Comparison of ENCODE assay signal across 2 cellular contexts in the genomic region with DNA sequence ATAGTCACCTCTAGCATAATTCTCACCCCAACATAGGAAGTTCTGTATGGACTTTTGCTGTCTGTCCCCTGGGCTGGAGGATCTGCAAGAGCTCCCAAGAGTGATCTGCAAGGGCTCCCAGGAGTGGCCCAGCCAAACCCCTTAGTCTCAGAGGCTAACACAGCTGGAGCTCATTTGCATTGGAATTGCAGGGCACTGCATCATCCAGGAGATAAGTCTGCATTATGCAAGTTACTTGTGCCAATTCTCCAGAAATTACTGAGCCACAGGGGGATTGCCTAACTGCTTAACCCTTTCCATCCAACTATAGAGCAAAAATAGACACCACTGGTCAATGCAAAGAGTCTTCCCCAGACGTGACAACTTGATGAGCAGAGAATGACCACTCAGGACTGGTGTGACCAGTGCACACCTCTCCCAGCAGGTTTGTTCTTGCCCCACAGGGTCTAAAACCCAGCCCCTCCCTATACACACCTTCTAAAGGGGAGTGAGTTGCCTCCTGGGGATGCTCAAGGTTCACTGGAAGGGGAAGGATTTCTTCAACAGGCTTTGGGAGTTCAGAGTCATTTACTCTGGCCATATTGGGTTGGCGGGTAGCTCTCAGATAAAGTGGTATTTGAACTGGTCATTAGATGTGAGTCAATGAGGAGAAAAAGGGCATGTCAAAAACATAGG.
A peak's percentile ranks its signal among the peaks of the same experiment; 100 is the strongest.
TF ChIP-seq lines count a peak whose summit lies in the region.

No MANE protein-coding gene starts in this region.

TF ChIP-seq in SK-N-SH treated with all-trans-retinoic acid at 6 μM for 48 hours, 23 proteins besides CTCF, POLR2A, EP300 and RAD21:
- TF ChIP-seq TCF4 (CRISPR knock-in tag; IDR thresholded peaks at IDR 0.05; ENCODE audit: borderline replicate concordance) (peak; percentile 60), RARB (CRISPR knock-in tag; IDR thresholded peaks at IDR 0.05) (no peak), ISL1 (CRISPR knock-in tag; IDR thresholded peaks at IDR 0.05) (peak; percentile 30)
- TF ChIP-seq, protein P1, sequence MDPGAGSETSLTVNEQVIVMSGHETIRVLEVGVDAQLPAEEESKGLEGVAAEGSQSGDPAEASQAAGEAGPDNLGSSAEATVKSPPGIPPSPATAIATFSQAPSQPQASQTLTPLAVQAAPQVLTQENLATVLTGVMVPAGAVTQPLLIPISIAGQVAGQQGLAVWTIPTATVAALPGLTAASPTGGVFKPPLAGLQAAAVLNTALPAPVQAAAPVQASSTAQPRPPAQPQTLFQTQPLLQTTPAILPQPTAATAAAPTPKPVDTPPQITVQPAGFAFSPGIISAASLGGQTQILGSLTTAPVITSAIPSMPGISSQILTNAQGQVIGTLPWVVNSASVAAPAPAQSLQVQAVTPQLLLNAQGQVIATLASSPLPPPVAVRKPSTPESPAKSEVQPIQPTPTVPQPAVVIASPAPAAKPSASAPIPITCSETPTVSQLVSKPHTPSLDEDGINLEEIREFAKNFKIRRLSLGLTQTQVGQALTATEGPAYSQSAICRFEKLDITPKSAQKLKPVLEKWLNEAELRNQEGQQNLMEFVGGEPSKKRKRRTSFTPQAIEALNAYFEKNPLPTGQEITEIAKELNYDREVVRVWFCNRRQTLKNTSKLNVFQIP (CRISPR knock-in tag; IDR thresholded peaks at IDR 0.05; ENCODE audit: borderline replicate concordance, low read depth), result no peak
- TF ChIP-seq, protein P2, sequence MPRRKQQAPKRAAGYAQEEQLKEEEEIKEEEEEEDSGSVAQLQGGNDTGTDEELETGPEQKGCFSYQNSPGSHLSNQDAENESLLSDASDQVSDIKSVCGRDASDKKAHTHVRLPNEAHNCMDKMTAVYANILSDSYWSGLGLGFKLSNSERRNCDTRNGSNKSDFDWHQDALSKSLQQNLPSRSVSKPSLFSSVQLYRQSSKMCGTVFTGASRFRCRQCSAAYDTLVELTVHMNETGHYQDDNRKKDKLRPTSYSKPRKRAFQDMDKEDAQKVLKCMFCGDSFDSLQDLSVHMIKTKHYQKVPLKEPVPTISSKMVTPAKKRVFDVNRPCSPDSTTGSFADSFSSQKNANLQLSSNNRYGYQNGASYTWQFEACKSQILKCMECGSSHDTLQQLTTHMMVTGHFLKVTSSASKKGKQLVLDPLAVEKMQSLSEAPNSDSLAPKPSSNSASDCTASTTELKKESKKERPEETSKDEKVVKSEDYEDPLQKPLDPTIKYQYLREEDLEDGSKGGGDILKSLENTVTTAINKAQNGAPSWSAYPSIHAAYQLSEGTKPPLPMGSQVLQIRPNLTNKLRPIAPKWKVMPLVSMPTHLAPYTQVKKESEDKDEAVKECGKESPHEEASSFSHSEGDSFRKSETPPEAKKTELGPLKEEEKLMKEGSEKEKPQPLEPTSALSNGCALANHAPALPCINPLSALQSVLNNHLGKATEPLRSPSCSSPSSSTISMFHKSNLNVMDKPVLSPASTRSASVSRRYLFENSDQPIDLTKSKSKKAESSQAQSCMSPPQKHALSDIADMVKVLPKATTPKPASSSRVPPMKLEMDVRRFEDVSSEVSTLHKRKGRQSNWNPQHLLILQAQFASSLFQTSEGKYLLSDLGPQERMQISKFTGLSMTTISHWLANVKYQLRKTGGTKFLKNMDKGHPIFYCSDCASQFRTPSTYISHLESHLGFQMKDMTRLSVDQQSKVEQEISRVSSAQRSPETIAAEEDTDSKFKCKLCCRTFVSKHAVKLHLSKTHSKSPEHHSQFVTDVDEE (CRISPR knock-in tag; IDR thresholded peaks at IDR 0.05), result peak; percentile 50; the same call in 1 of the 2 replicates

TF ChIP-seq in SK-N-SH, 30 proteins besides CTCF, POLR2A, EP300 and RAD21:
- TF ChIP-seq MEF2A (IDR thresholded peaks at IDR 0.05; ENCODE audit: borderline replicate concordance, low read depth) (no peak), TAF1 (IDR thresholded peaks at IDR 0.05; ENCODE audit: borderline replicate concordance, low read depth, low read length) (no peak), FOXJ3 (CRISPR knock-in tag; IDR thresholded peaks at IDR 0.05) (no peak)
- TF ChIP-seq, protein P3, sequence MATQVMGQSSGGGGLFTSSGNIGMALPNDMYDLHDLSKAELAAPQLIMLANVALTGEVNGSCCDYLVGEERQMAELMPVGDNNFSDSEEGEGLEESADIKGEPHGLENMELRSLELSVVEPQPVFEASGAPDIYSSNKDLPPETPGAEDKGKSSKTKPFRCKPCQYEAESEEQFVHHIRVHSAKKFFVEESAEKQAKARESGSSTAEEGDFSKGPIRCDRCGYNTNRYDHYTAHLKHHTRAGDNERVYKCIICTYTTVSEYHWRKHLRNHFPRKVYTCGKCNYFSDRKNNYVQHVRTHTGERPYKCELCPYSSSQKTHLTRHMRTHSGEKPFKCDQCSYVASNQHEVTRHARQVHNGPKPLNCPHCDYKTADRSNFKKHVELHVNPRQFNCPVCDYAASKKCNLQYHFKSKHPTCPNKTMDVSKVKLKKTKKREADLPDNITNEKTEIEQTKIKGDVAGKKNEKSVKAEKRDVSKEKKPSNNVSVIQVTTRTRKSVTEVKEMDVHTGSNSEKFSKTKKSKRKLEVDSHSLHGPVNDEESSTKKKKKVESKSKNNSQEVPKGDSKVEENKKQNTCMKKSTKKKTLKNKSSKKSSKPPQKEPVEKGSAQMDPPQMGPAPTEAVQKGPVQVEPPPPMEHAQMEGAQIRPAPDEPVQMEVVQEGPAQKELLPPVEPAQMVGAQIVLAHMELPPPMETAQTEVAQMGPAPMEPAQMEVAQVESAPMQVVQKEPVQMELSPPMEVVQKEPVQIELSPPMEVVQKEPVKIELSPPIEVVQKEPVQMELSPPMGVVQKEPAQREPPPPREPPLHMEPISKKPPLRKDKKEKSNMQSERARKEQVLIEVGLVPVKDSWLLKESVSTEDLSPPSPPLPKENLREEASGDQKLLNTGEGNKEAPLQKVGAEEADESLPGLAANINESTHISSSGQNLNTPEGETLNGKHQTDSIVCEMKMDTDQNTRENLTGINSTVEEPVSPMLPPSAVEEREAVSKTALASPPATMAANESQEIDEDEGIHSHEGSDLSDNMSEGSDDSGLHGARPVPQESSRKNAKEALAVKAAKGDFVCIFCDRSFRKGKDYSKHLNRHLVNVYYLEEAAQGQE (IDR thresholded peaks at IDR 0.05; ENCODE audit: low read depth, low read length), result no peak
TF ChIP-seq in SK-N-SH: peak in this region for 0.
